Comparison of ENCODE assay signal across 9 cellular contexts in the genomic region with DNA sequence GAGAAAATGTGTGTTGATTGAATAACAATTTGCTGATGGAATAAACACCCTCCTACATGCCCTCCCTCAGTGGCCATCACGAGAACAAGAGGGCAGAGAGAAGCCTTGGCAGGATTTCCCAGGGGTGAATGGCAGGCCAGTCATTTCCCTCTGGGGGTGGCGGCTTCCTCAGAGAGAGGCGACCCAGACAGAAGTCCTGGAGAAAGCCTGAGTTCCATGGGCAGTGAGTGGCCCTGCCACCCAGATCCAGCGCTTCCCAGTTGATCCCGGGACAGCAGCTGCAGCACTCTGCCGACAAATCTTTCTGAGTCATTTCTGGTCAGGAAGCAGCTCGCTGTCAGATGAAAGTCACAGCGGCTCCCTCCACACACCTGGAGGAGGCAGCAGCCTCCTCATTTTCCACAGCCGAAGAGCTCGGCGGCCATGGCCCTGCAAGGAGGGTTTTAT.
DNase-seq lines count a peak whose midpoint lies in the region; ATAC-seq and TF ChIP-seq lines count a peak whose summit lies in the region.
"Had no signal": no experiment of that assay in that cellular context is flagged by ENCODE, and none has a peak within 500 bp of the region (broad histone marks: within the 10 kb centered on the region; RNA-seq: fewer than 3 reads in every experiment).

No MANE protein-coding gene starts in this region.

- intact Hi-C loops in PC-3 (cut with micrococcal nuclease): loop anchor here (10.0 kb wide), 1 partner anchor 356 kb away; no protein-coding TSS in a partner anchor
- intact Hi-C loops in OCI-LY7 (cut with micrococcal nuclease; ENCODE audit: unreplicated experiment): no loop called here

- no peaks in the 10 kb centered on the region for H3K9me3 ChIP-seq in PC-3 (ENCODE audit: low read length)
- H3K9me3 ChIP-seq in endodermal cell (ENCODE audit: control insufficient read depth, low read length): peaks cover 5% of the 10 kb centered on the region
- H3K9me3 ChIP-seq in osteoblast (ENCODE audit: low read depth, low read length): peaks cover 8% of the 10 kb centered on the region
- no peaks in the 10 kb centered on the region for H3K9me3 ChIP-seq in OCI-LY7 (ENCODE audit: low read length)

- H3K4me3 Mint-ChIP-seq in endodermal cell: no peak overlapping the region

- no peak overlapping the region for H3K27ac Mint-ChIP-seq in endodermal cell

- no peak overlapping the region for H3K9ac ChIP-seq in PC-3 (ENCODE audit: low read length)
- no peak overlapping the region for H3K9ac ChIP-seq in endodermal cell (ENCODE audit: extremely low read depth, low read length, poor library complexity, severe bottlenecking)

- POLR2A ChIA-PET in PC-3 (lab: Charles Lee; ENCODE audit: unreplicated experiment): interaction anchor here (0.9 kb wide), 1 partner anchor 11 kb away, joined by 4 read pairs; no protein-coding TSS in a partner anchor
- POLR2A ChIA-PET in OCI-LY7 (lab: Charles Lee): interaction anchor here (0.7 to 1.0 kb wide), 2 partner anchors 19 to 139 kb away, joined by 3 to 4 read pairs; no protein-coding TSS in a partner anchor

- peaks cover 7% of the 10 kb centered on the region for H3K4me1 Mint-ChIP-seq in endodermal cell

- peak overlapping the region; percentile 42; the same call in 1 of the 2 replicates for H3K4me3 ChIP-seq in PC-3 (ENCODE audit: low read length)
- no peak overlapping the region for H3K4me3 ChIP-seq in endodermal cell (ENCODE audit: low read length)
- H3K4me3 ChIP-seq in osteoblast (ENCODE audit: insufficient read depth, low read length): no peak overlapping the region
- no peak overlapping the region for H3K4me3 ChIP-seq in OCI-LY7 (ENCODE audit: low read depth, low read length, poor library complexity, severe bottlenecking)

- H3K4me2 ChIP-seq in PC-3 (ENCODE audit: low read length): peak overlapping the region; percentile 77
- H3K4me2 ChIP-seq in osteoblast (ENCODE audit: insufficient read depth, low read length): peak overlapping the region; percentile 47
- no peak overlapping the region for H3K4me2 ChIP-seq in OCI-LY7 (ENCODE audit: low read length)

- ATAC-seq in PC-3 (peak; percentile 80), HG03342 (IDR thresholded peaks at IDR 0.05; ENCODE audit: unreplicated experiment) (no peak), GM21619 (IDR thresholded peaks at IDR 0.05; ENCODE audit: unreplicated experiment) (no peak)

- H3K36me3 ChIP-seq in PC-3 (ENCODE audit: low read depth, low read length) (no peaks in the 10 kb centered on the region), endodermal cell (ENCODE audit: control insufficient read depth, insufficient read depth, low read length) (no peaks in the 10 kb centered on the region), osteoblast (ENCODE audit: insufficient read depth, low read length) (no peaks in the 10 kb centered on the region), OCI-LY7 (ENCODE audit: insufficient read depth, low read length) (no peaks in the 10 kb centered on the region)

- peaks cover 6% of the 10 kb centered on the region for H3K9me3 Mint-ChIP-seq in endodermal cell

- 0 out of 2 replicates have a peak overlapping the region, but pooled peaks have one; percentile 12 for H3K27ac ChIP-seq in PC-3 (ENCODE audit: low read length)
- H3K27ac ChIP-seq in endodermal cell (ENCODE audit: low read depth, low read length): no peak overlapping the region
- H3K27ac ChIP-seq in osteoblast (ENCODE audit: low read depth, low read length): no peak overlapping the region
- no peak overlapping the region for H3K27ac ChIP-seq in OCI-LY7 (ENCODE audit: low read depth, low read length, poor library complexity, severe bottlenecking)

- no peaks in the 10 kb centered on the region for H3K27me3 ChIP-seq in PC-3 (ENCODE audit: low read length)
- no peaks in the 10 kb centered on the region for H3K27me3 ChIP-seq in endodermal cell (ENCODE audit: control insufficient read depth, insufficient read depth, low read length, poor library complexity, severe bottlenecking)
- H3K27me3 ChIP-seq in osteoblast (ENCODE audit: insufficient read depth, low read length): no peaks in the 10 kb centered on the region

- 84 to 91% methylated on average over 4 to 11 of the region's 11 CpGs for WGBS in endodermal cell (ENCODE audit: insufficient coverage in 1 of 2, insufficient read length in 1 of 2), 2 experiments

- no peaks in the 10 kb centered on the region for H3K27me3 Mint-ChIP-seq in endodermal cell (ENCODE audit: insufficient read depth)

- H4K20me1 ChIP-seq in PC-3 (ENCODE audit: low read length) (no peaks in the 10 kb centered on the region), osteoblast (ENCODE audit: insufficient read depth, low read length) (no peaks in the 10 kb centered on the region), OCI-LY7 (ENCODE audit: insufficient read depth, low read length) (no peaks in the 10 kb centered on the region)

- H3K9me2 ChIP-seq in PC-3 (replicated peaks; ENCODE audit: low read length) (no peaks in the 10 kb centered on the region), OCI-LY7 (ENCODE audit: insufficient read depth, low read length) (no peaks in the 10 kb centered on the region)

- peak; percentile 69 for TF ChIP-seq CTCF in PC-3 (conservative IDR thresholded peaks at IDR 0.05; ENCODE audit: low read depth, low read length)
- TF ChIP-seq CTCF in endodermal cell (conservative IDR thresholded peaks at IDR 0.05): no peak
- no peak for TF ChIP-seq CTCF in osteoblast (IDR thresholded peaks at IDR 0.05; ENCODE audit: extremely low read depth, low read depth, low read length)
- no peak for TF ChIP-seq CTCF in OCI-LY7 (conservative IDR thresholded peaks at IDR 0.05; ENCODE audit: low read length)

- H3F3A ChIP-seq in PC-3 (ENCODE audit: low read length, unreplicated experiment): peaks cover 6% of the 10 kb centered on the region

- peak; percentile 73 for DNase-seq in Daoy (ENCODE audit: low read depth)
- peak; percentile 87 for DNase-seq in PC-3
- DNase-seq in endodermal cell: peak; percentile 78
- DNase-seq in osteoblast (ENCODE audit: insufficient read length, low spot score, missing footprints): peak; percentile 94
- no peak for DNase-seq in OCI-LY7 (ENCODE audit: low spot score)
- DNase-seq in NCI-H345 treated with DMSO at 0.1 percent for 48 hours (lab: John Stamatoyannopoulos, UW; ENCODE audit: unreplicated experiment): no peak

- peak overlapping the region; percentile 74 for H2AFZ ChIP-seq in PC-3 (ENCODE audit: low read length)
- H2AFZ ChIP-seq in osteoblast (ENCODE audit: low read length): peak overlapping the region; percentile 53
- H2AFZ ChIP-seq in OCI-LY7 (ENCODE audit: low read length): no peak overlapping the region

- H3K4me1 ChIP-seq in PC-3 (ENCODE audit: insufficient read depth, low read length) (peaks cover 25% of the 10 kb centered on the region), endodermal cell (ENCODE audit: control insufficient read depth, insufficient read depth, low read length) (no peaks in the 10 kb centered on the region), osteoblast (ENCODE audit: insufficient read depth, low read length) (peaks cover 12% of the 10 kb centered on the region), OCI-LY7 (ENCODE audit: insufficient read depth, low read length, poor library complexity, severe bottlenecking) (peaks cover 7% of the 10 kb centered on the region)

- CTCF ChIA-PET in PC-3 (lab: Charles Lee): interaction anchor here (0.8 to 1.1 kb wide), 4 partner anchors 12 to 31 kb away, joined by 5 to 8 read pairs (median 6); no protein-coding TSS in a partner anchor
- CTCF ChIA-PET in OCI-LY7 (lab: Charles Lee; ENCODE audit: unreplicated experiment): no interaction called here

- H3K79me2 ChIP-seq in PC-3 (ENCODE audit: low read length) (no peaks in the 10 kb centered on the region), osteoblast (ENCODE audit: insufficient read depth, low read length) (no peaks in the 10 kb centered on the region), OCI-LY7 (ENCODE audit: insufficient read depth, low read depth, low read length) (no peaks in the 10 kb centered on the region)

- BruUV-seq in PC-3 (replicated peaks; lab: Mats Ljungman, UMichigan) (no TSS peak), OCI-LY7 (replicated peaks; lab: Mats Ljungman, UMichigan) (no TSS peak)

- H3K36me3 Mint-ChIP-seq in endodermal cell (ENCODE audit: low read depth): no peaks in the 10 kb centered on the region
- H3K36me3 Mint-ChIP-seq: IgD-negative memory B cell had no signal

Comparison
In these comparisons a context has a peak if more than half of its experiments do, and no peak if none do; other contexts are left out.
1. DNase-seq: peak in Daoy (single experiment), PC-3 (single experiment), endodermal cell (single experiment) and osteoblast (single experiment); none in OCI-LY7 (single experiment) and NCI-H345 treated with DMSO at 0.1 percent for 48 hours (single experiment).